Comparison of ENCODE assay signal across 1 cellular context in the genomic region with DNA sequence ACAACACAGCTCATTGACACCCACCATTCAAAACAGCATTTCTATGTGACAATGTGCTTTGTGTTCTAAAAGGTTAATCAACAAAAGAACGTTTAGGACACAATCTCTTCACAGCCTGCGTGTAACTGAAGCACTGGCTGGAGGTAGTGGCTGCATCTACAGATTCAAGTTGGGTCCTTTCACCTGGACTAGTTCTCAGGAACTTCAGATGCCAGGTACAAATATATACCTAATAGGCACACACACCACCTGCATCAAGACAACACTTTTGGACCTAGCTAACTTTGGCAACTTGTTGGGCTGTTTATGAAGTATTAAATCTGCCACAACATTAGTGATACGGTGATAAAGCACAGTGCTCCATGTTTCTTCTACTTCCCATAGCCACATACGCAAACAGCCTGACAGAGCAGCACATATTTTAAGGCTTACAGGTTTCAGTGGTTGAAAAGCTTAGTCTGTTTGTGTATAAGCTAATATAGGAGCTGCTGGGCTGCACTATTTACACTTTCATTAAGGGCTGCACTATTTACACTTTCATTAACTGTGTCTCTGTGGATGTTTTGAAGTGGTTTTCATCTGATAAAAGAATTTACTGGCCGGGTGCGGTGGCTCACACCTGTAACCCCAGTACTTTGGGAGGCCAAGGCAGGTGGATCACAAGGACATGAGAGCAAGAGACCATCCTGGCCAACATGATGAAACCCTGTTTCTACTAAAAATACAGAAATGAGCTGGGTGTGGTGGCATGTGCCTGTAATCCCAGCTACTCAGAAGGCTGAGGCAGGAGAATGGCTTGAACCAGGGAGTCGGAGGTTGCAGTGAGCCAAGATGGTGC.
TF ChIP-seq lines count a peak whose summit lies in the region.

No MANE protein-coding gene starts in this region.

TF ChIP-seq in GM23338, 12 proteins besides CTCF, POLR2A, EP300 and RAD21 (continued from another document):
- TF ChIP-seq, protein P1, sequence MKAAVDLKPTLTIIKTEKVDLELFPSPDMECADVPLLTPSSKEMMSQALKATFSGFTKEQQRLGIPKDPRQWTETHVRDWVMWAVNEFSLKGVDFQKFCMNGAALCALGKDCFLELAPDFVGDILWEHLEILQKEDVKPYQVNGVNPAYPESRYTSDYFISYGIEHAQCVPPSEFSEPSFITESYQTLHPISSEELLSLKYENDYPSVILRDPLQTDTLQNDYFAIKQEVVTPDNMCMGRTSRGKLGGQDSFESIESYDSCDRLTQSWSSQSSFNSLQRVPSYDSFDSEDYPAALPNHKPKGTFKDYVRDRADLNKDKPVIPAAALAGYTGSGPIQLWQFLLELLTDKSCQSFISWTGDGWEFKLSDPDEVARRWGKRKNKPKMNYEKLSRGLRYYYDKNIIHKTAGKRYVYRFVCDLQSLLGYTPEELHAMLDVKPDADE (IDR thresholded peaks at IDR 0.05), result no peak
- no peak for TF ChIP-seq EZH2 (IDR thresholded peaks at IDR 0.05; ENCODE audit: low read depth, unreplicated experiment)
- no peak for TF ChIP-seq POLR2AphosphoS5 (IDR thresholded peaks at IDR 0.05; ENCODE audit: low read depth)
- TF ChIP-seq, protein P2, sequence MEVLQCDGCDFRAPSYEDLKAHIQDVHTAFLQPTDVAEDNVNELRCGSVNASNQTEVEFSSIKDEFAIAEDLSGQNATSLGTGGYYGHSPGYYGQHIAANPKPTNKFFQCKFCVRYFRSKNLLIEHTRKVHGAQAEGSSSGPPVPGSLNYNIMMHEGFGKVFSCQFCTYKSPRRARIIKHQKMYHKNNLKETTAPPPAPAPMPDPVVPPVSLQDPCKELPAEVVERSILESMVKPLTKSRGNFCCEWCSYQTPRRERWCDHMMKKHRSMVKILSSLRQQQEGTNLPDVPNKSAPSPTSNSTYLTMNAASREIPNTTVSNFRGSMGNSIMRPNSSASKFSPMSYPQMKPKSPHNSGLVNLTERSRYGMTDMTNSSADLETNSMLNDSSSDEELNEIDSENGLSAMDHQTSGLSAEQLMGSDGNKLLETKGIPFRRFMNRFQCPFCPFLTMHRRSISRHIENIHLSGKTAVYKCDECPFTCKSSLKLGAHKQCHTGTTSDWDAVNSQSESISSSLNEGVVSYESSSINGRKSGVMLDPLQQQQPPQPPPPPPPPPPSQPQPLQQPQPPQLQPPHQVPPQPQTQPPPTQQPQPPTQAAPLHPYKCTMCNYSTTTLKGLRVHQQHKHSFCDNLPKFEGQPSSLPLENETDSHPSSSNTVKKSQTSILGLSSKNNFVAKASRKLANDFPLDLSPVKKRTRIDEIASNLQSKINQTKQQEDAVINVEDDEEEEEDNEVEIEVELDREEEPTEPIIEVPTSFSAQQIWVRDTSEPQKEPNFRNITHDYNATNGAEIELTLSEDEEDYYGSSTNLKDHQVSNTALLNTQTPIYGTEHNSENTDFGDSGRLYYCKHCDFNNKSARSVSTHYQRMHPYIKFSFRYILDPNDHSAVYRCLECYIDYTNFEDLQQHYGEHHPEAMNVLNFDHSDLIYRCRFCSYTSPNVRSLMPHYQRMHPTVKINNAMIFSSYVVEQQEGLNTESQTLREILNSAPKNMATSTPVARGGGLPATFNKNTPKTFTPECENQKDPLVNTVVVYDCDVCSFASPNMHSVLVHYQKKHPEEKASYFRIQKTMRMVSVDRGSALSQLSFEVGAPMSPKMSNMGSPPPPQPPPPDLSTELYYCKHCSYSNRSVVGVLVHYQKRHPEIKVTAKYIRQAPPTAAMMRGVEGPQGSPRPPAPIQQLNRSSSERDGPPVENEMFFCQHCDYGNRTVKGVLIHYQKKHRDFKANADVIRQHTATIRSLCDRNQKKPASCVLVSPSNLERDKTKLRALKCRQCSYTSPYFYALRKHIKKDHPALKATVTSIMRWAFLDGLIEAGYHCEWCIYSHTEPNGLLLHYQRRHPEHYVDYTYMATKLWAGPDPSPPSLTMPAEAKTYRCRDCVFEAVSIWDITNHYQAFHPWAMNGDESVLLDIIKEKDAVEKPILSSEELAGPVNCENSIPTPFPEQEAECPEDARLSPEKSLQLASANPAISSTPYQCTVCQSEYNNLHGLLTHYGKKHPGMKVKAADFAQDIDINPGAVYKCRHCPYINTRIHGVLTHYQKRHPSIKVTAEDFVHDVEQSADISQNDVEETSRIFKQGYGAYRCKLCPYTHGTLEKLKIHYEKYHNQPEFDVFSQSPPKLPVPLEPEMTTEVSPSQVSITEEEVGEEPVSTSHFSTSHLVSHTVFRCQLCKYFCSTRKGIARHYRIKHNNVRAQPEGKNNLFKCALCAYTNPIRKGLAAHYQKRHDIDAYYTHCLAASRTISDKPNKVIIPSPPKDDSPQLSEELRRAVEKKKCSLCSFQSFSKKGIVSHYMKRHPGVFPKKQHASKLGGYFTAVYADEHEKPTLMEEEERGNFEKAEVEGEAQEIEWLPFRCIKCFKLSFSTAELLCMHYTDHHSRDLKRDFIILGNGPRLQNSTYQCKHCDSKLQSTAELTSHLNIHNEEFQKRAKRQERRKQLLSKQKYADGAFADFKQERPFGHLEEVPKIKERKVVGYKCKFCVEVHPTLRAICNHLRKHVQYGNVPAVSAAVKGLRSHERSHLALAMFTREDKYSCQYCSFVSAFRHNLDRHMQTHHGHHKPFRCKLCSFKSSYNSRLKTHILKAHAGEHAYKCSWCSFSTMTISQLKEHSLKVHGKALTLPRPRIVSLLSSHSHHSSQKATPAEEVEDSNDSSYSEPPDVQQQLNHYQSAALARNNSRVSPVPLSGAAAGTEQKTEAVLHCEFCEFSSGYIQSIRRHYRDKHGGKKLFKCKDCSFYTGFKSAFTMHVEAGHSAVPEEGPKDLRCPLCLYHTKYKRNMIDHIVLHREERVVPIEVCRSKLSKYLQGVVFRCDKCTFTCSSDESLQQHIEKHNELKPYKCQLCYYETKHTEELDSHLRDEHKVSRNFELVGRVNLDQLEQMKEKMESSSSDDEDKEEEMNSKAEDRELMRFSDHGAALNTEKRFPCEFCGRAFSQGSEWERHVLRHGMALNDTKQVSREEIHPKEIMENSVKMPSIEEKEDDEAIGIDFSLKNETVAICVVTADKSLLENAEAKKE (CRISPR knock-in tag; IDR thresholded peaks at IDR 0.05), result no peak
- TF ChIP-seq, protein P3, sequence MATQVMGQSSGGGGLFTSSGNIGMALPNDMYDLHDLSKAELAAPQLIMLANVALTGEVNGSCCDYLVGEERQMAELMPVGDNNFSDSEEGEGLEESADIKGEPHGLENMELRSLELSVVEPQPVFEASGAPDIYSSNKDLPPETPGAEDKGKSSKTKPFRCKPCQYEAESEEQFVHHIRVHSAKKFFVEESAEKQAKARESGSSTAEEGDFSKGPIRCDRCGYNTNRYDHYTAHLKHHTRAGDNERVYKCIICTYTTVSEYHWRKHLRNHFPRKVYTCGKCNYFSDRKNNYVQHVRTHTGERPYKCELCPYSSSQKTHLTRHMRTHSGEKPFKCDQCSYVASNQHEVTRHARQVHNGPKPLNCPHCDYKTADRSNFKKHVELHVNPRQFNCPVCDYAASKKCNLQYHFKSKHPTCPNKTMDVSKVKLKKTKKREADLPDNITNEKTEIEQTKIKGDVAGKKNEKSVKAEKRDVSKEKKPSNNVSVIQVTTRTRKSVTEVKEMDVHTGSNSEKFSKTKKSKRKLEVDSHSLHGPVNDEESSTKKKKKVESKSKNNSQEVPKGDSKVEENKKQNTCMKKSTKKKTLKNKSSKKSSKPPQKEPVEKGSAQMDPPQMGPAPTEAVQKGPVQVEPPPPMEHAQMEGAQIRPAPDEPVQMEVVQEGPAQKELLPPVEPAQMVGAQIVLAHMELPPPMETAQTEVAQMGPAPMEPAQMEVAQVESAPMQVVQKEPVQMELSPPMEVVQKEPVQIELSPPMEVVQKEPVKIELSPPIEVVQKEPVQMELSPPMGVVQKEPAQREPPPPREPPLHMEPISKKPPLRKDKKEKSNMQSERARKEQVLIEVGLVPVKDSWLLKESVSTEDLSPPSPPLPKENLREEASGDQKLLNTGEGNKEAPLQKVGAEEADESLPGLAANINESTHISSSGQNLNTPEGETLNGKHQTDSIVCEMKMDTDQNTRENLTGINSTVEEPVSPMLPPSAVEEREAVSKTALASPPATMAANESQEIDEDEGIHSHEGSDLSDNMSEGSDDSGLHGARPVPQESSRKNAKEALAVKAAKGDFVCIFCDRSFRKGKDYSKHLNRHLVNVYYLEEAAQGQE (IDR thresholded peaks at IDR 0.05; ENCODE audit: unreplicated experiment), result no peak
